ENCODE assay signal across 14 cellular contexts in genomic region chr4:5787311-5787710, GRCh38.
A peak's percentile ranks its signal among the peaks of the same experiment; 100 is the strongest.
DNase-seq lines count a peak whose midpoint lies in the region; ATAC-seq and TF ChIP-seq lines count a peak whose summit lies in the region.
"Had no signal": no experiment of that assay in that cellular context is flagged by ENCODE, and none has a peak within 500 bp of the region (broad histone marks: within the 10 kb centered on the region; RNA-seq: fewer than 3 reads in every experiment).

No MANE protein-coding gene starts in this region.

- no peak for ATAC-seq in left cardiac atrium
- ATAC-seq: GM12878 had no signal

- intact Hi-C loops in left cardiac atrium (cut with DNase I): no loop called here
- intact Hi-C loops in sigmoid colon (cut with DNase I): no loop called here

- no peak overlapping the region for H3K27ac Mint-ChIP-seq in activated CD4-positive, alpha-beta memory T cell treated with anti-CD3 and anti-CD28 coated beads, Interleukin-2, amount 10 ng/mL, durations not matched to agents 7 days and 5 days
- H3K27ac Mint-ChIP-seq: CD4-positive, alpha-beta memory T cell had no signal

- TF ChIP-seq EP300 in sigmoid colon (IDR thresholded peaks at IDR 0.05): no peak

- H3K27me3 Mint-ChIP-seq in activated CD4-positive, alpha-beta memory T cell treated with anti-CD3 and anti-CD28 coated beads, Interleukin-2, amount 10 ng/mL, durations not matched to agents 7 days and 5 days: no peaks in the 10 kb centered on the region

- peaks cover 16% of the 10 kb centered on the region for H3K36me3 ChIP-seq in right atrium auricular region
- peaks cover 4 to 63% (median 18%) of the 10 kb centered on the region in 4 donors for H3K36me3 ChIP-seq in sigmoid colon
- H3K36me3 ChIP-seq: BE2C had no signal

- H3K4me3 Mint-ChIP-seq in activated CD4-positive, alpha-beta memory T cell treated with anti-CD3 and anti-CD28 coated beads, Interleukin-2, amount 10 ng/mL, durations not matched to agents 7 days and 5 days: no peak overlapping the region
- H3K4me3 Mint-ChIP-seq: CD4-positive, alpha-beta memory T cell had no signal

- H3K4me1 ChIP-seq in right atrium auricular region: no peaks in the 10 kb centered on the region
- H3K4me1 ChIP-seq in sigmoid colon: no peaks in the 10 kb centered on the region
- H3K4me1 ChIP-seq: BE2C had no signal

- no peaks in the 10 kb centered on the region for H3K36me3 Mint-ChIP-seq in activated CD4-positive, alpha-beta memory T cell treated with anti-CD3 and anti-CD28 coated beads, Interleukin-2, amount 10 ng/mL, durations not matched to agents 7 days and 5 days (ENCODE audit: low read depth)
- H3K36me3 Mint-ChIP-seq: CD4-positive, alpha-beta memory T cell had no signal

- no peaks in the 10 kb centered on the region for H3K9me3 Mint-ChIP-seq in activated CD4-positive, alpha-beta memory T cell treated with anti-CD3 and anti-CD28 coated beads, Interleukin-2, amount 10 ng/mL, durations not matched to agents 7 days and 5 days

- no peak for TF ChIP-seq POLR2A in sigmoid colon (IDR thresholded peaks at IDR 0.05)

- no peak overlapping the region for H3K4me3 ChIP-seq in right atrium auricular region
- H3K4me3 ChIP-seq in sigmoid colon: no peak overlapping the region
- H3K4me3 ChIP-seq: GM12878, GM23248 had no signal

- no peak overlapping the region for H3K27ac ChIP-seq in right atrium auricular region
- H3K27ac ChIP-seq in sigmoid colon: no peak overlapping the region
- H3K27ac ChIP-seq: C4-2B, GM23248, HL-60 had no signal

- DNase-seq in right atrium auricular region (ENCODE audit: low spot score) (peak; percentile 5), left cardiac atrium (no peak), islet precursor cell (peak; percentile 38), sigmoid colon (peak; percentile 50), NCI-H748 (lab: John Stamatoyannopoulos, UW; ENCODE audit: unreplicated experiment) (no peak), NK-92 (lab: John Stamatoyannopoulos, UW; ENCODE audit: unreplicated experiment) (no peak)
- DNase-seq in activated CD4-positive, alpha-beta memory T cell treated with anti-CD3 and anti-CD28 coated beads, Interleukin-2, amount 10 ng/mL, durations not matched to agents 7 days and 5 days: no peak
- DNase-seq: BE2C; CD4-positive, alpha-beta memory T cell; DMS79; GM23248 had no signal

- TF ChIP-seq CTCF in right atrium auricular region (IDR thresholded peaks at IDR 0.05): no peak
- no peak for TF ChIP-seq CTCF in sigmoid colon (IDR thresholded peaks at IDR 0.05)

- H3K27me3 ChIP-seq in right atrium auricular region (no peaks in the 10 kb centered on the region), sigmoid colon (no peaks in the 10 kb centered on the region)
- H3K27me3 ChIP-seq: BE2C had no signal

- POLR2A ChIA-PET in activated CD4-positive, alpha-beta memory T cell treated with anti-CD3 and anti-CD28 coated beads, Interleukin-2, amount 10 ng/mL, durations not matched to agents 7 days and 5 days (lab: Charles Lee): no interaction called here

- no peaks in the 10 kb centered on the region for H3K4me1 Mint-ChIP-seq in activated CD4-positive, alpha-beta memory T cell treated with anti-CD3 and anti-CD28 coated beads, Interleukin-2, amount 10 ng/mL, durations not matched to agents 7 days and 5 days
- H3K4me1 Mint-ChIP-seq: CD4-positive, alpha-beta memory T cell had no signal

- CTCF ChIA-PET in activated CD4-positive, alpha-beta memory T cell treated with anti-CD3 and anti-CD28 coated beads, Interleukin-2, amount 10 ng/mL, durations not matched to agents 7 days and 5 days (lab: Charles Lee): no interaction called here

- WGBS in sigmoid colon, 2 donors: 92 to 95% methylated on average over 8 of the region's 8 CpGs

- no peaks in the 10 kb centered on the region for H3K9me3 ChIP-seq in right atrium auricular region
- no peaks in the 10 kb centered on the region for H3K9me3 ChIP-seq in sigmoid colon
- H3K9me3 ChIP-seq: BE2C had no signal

Comparison
In these comparisons a context has a peak if more than half of its experiments do, and no peak if none do; other contexts are left out.
1. DNase-seq: peak in right atrium auricular region (single experiment), islet precursor cell (single experiment) and sigmoid colon (single experiment); none in left cardiac atrium (single experiment), NCI-H748 (single experiment), NK-92 (single experiment) and activated CD4-positive, alpha-beta memory T cell treated with anti-CD3 and anti-CD28 coated beads, Interleukin-2, amount 10 ng/mL, durations not matched to agents 7 days and 5 days (single experiment).